In the genomic region with DNA sequence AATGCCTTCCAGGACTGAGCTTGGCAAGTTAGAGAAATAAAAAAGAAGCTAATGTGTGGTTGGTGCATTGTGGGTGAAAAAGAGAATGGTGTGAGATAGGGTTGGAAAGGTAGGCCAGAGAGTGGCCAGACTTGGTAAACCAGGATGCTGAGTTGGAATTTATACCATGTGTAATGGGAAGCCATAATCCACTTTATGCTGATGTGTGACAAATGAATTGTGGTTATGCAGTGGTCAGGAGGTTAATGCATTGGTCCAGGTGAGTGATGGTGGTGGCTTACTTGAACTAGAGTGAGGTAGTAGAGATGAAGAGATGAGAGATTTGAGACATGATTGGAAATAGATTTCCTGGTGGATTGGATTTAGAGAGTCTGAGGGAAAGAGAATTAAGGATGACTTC, we compare ENCODE assay signal across 8 cellular contexts.
DNase-seq lines count a peak whose midpoint lies in the region; ATAC-seq and TF ChIP-seq lines count a peak whose summit lies in the region.
"Had no signal": no experiment of that assay in that cellular context is flagged by ENCODE, and none has a peak within 500 bp of the region (broad histone marks: within the 10 kb centered on the region; RNA-seq: fewer than 3 reads in every experiment).

No MANE protein-coding gene starts in this region.

- H3K27me3 ChIP-seq in Loucy (ENCODE audit: insufficient read depth, low read length, poor library complexity, severe bottlenecking): no peaks in the 10 kb centered on the region
- H3K27me3 ChIP-seq in brain microvascular endothelial cell (replicated peaks): no peaks in the 10 kb centered on the region

- H3K9me3 ChIP-seq in ES-I3 (ENCODE audit: control insufficient read depth, insufficient read depth, low read length) (no peaks in the 10 kb centered on the region), Loucy (ENCODE audit: insufficient read depth, low read depth, low read length) (no peaks in the 10 kb centered on the region)

- in situ Hi-C loops in brain microvascular endothelial cell (cut with HindIII; ENCODE audit: low pct_ligation_motif_present, low sequenced_read_pairs): no loop called here

- TF ChIP-seq CTCF in Loucy (conservative IDR thresholded peaks at IDR 0.05; ENCODE audit: low read length) (no peak), brain microvascular endothelial cell (IDR thresholded peaks at IDR 0.05; ENCODE audit: low read depth, low read length, missing control alignments) (no peak), nephron progenitor cell (IDR thresholded peaks at IDR 0.05) (no peak)

- H3K4me3 ChIP-seq in Loucy (ENCODE audit: low read length, poor library complexity, severe bottlenecking) (peak overlapping the region; percentile 89), brain microvascular endothelial cell (ENCODE audit: low read depth, low read length) (peak overlapping the region; percentile 100)

- peaks cover 5% of the 10 kb centered on the region for H4K20me1 ChIP-seq in Loucy (ENCODE audit: insufficient read depth, low read length, poor library complexity, severe bottlenecking)

- no peak overlapping the region for H3K27ac ChIP-seq in brain microvascular endothelial cell

- DNase-seq in brain microvascular endothelial cell: no peak
- no peak for DNase-seq in nephron progenitor cell
- DNase-seq in inferior parietal cortex (ENCODE audit: extremely low spot score): no peak
- no peak for DNase-seq in head of caudate nucleus
- DNase-seq: NCI-H510A treated with DMSO at 0.1 percent for 48 hours had no signal

- no peaks in the 10 kb centered on the region for H3K27me3 Mint-ChIP-seq in nephron progenitor cell (ENCODE audit: low read depth, poor library complexity)

- no peaks in the 10 kb centered on the region for H3K9me3 Mint-ChIP-seq in nephron progenitor cell

- H3K36me3 ChIP-seq in ES-I3 (ENCODE audit: insufficient read depth, low read length) (peaks cover 3% of the 10 kb centered on the region; the same call in 1 of the 2 replicates), Loucy (ENCODE audit: insufficient read depth, low read length) (peaks cover 6% of the 10 kb centered on the region; the same call in 1 of the 2 replicates), brain microvascular endothelial cell (replicated peaks) (peaks cover 8% of the 10 kb centered on the region)

- ATAC-seq in GM21360 (IDR thresholded peaks at IDR 0.05; ENCODE audit: unreplicated experiment): no peak

- H3K9ac ChIP-seq in ES-I3 (ENCODE audit: low read depth, low read length) (peak overlapping the region; percentile 78), Loucy (ENCODE audit: low read depth, low read length, poor library complexity, severe bottlenecking) (peak overlapping the region; percentile 88)

- peaks cover 25% of the 10 kb centered on the region for H3K36me3 Mint-ChIP-seq in nephron progenitor cell (ENCODE audit: low read depth)

- H3K4me2 ChIP-seq in Loucy (ENCODE audit: low read depth, low read length, poor library complexity, severe bottlenecking): peak overlapping the region; percentile 97

- peaks cover 6% of the 10 kb centered on the region for H3K4me1 ChIP-seq in ES-I3 (ENCODE audit: insufficient read depth, low read length)
- H3K4me1 ChIP-seq in Loucy (ENCODE audit: insufficient read depth, low read length, poor library complexity, severe bottlenecking): peaks cover 26% of the 10 kb centered on the region

- no peaks in the 10 kb centered on the region for H3K9me2 ChIP-seq in Loucy (replicated peaks; ENCODE audit: low read depth, low read length)

- H3K4me1 Mint-ChIP-seq in nephron progenitor cell: peaks cover 22% of the 10 kb centered on the region

- intact Hi-C loops in head of caudate nucleus (cut with DNase I): no loop called here

- no peak overlapping the region for H2AFZ ChIP-seq in Loucy (ENCODE audit: low read length)

- H3K27ac Mint-ChIP-seq in nephron progenitor cell: peak overlapping the region; percentile 34

- H3F3A ChIP-seq in Loucy (ENCODE audit: low read depth): peaks cover 7% of the 10 kb centered on the region; the same call in 1 of the 2 replicates

- H3K79me2 ChIP-seq in Loucy (ENCODE audit: insufficient read depth, low read length): peaks cover 45% of the 10 kb centered on the region

- peak overlapping the region; percentile 98 for H3K4me3 Mint-ChIP-seq in nephron progenitor cell
